ENCODE assay signal across 8 cellular contexts in genomic region chr10:24722676-24723385, GRCh38. TPM values are rescaled to one million over a fixed set of nuclear protein-coding genes. Genes with fewer than 3 reads are reported as not detected.
A peak's percentile ranks its signal among the peaks of the same experiment; 100 is the strongest.
DNase-seq lines count a peak whose midpoint lies in the region; ATAC-seq and TF ChIP-seq lines count a peak whose summit lies in the region.

No MANE protein-coding gene starts in this region.

- in situ Hi-C loops in SK-MEL-5 (cut with HindIII; ENCODE audit: low pct_unique_long_range_greater_than_20kb, low sequenced_read_pairs), result no loop called here

- peaks cover 5% of the 10 kb centered on the region for H3K36me3 ChIP-seq in adipocyte (ENCODE audit: control insufficient read depth, insufficient read depth, low read length, severe bottlenecking)
- H3K36me3 ChIP-seq in psoas muscle (ENCODE audit: insufficient read depth in 1 of 2, low read depth in 1 of 2), result no peaks in the 10 kb centered on the region

- H3K4me3 ChIP-seq in AG04450 (ENCODE audit: low read depth, low read length) (peak overlapping the region; percentile 81), adipocyte (ENCODE audit: low read length) (peak overlapping the region; percentile 90), psoas muscle (peak overlapping the region; percentile 91)

- H3K27ac ChIP-seq in AG04450 (ENCODE audit: low read depth, low read length) (peak overlapping the region; percentile 84), psoas muscle (peak overlapping the region; percentile 99)

- POLR2A ChIA-PET in AG04450 (lab: Yijun Ruan, JAX), result interaction anchor here (0.6 to 1.3 kb wide), 4 partner anchors 115 to 294 kb away, joined by 3 to 7 read pairs (median 4); partner anchors contain the start of gene THNSL1

- 0 out of 2 replicates have a peak, but pooled peaks have one; percentile 1 for TF ChIP-seq CTCF in AG04450 (IDR thresholded peaks at IDR 0.05; ENCODE audit: low read depth, low read length)
- TF ChIP-seq CTCF in psoas muscle (IDR thresholded peaks at IDR 0.05), result no peak

- H3K4me1 ChIP-seq in adipocyte (ENCODE audit: control insufficient read depth, insufficient read depth, low read length) (peaks cover 36% of the 10 kb centered on the region), psoas muscle (peaks cover 30% of the 10 kb centered on the region)

- H3K9me3 ChIP-seq in AG04450 (ENCODE audit: control insufficient read depth, insufficient read depth, low read length) (no peaks in the 10 kb centered on the region; the same call in 1 of the 2 replicates), adipocyte (ENCODE audit: control insufficient read depth, low read length) (no peaks in the 10 kb centered on the region), psoas muscle (no peaks in the 10 kb centered on the region)

- intact Hi-C loops in left ventricle myocardium superior (cut with micrococcal nuclease), result loop anchor here (5.0 to 10.0 kb wide), 2 partner anchors 81 to 362 kb away; no protein-coding TSS in a partner anchor
- intact Hi-C loops in psoas muscle (cut with DNase I), result loop anchor here (5.0 to 10.0 kb wide), 5 partner anchors 36 to 362 kb away; partner anchors contain the start of genes ENKUR (in 1 of the 2) and THNSL1 (in 1 of the 2)

- ATAC-seq in GM18861 (IDR thresholded peaks at IDR 0.05; ENCODE audit: unreplicated experiment) (peak; percentile 21), HG03095 (IDR thresholded peaks at IDR 0.05; ENCODE audit: unreplicated experiment) (peak; percentile 21), left ventricle myocardium superior (peak; percentile 59), psoas muscle (peak; percentile 34 to 47 (median 40))

- DNase-seq in AG04450 (ENCODE audit: low read depth, low spot score), result no peak
- DNase-seq in SK-MEL-5 (ENCODE audit: low read depth, low spot score), result peak; percentile 51
- peak; percentile 86 for DNase-seq in adipocyte (ENCODE audit: low read depth)
- DNase-seq in left ventricle myocardium superior, result peak; percentile 85
- DNase-seq in psoas muscle, result peak; percentile 68 to 80
- no peak for DNase-seq in NCI-H2107 treated with DMSO at 0.1 percent for 48 hours (lab: John Stamatoyannopoulos, UW; ENCODE audit: unreplicated experiment)

- peak overlapping the region; percentile 96 for H3K9ac ChIP-seq in adipocyte (ENCODE audit: low read length)

- H3K27me3 ChIP-seq in AG04450 (ENCODE audit: control insufficient read depth, insufficient read depth, low read length) (no peaks in the 10 kb centered on the region), adipocyte (replicated peaks; ENCODE audit: control insufficient read depth, insufficient read depth, low read length) (no peaks in the 10 kb centered on the region), psoas muscle (ENCODE audit: insufficient read depth in 3 of 3, low read length in 2 of 3) (no peaks in the 10 kb centered on the region)

- 0 to 1% (median 0%) methylated on average over 43 to 84 of the region's 84 CpGs for WGBS in psoas muscle, 3 donors

- CTCF ChIA-PET in AG04450 (lab: Charles Lee), result interaction anchor here (0.5 to 1.0 kb wide), 4 partner anchors 17 to 131 kb away, joined by 3 read pairs; no protein-coding TSS in a partner anchor

RNA-seq across cellular contexts. Expression of gene ARHGAP21, which starts 0.9 kb away (rescaled TPM):
- polyA plus RNA-seq in AG04450 (2011; rRNA removed) (93.1 and 126 TPM in 2 replicates), psoas muscle (10 to 100 TPM; 16.1 to 34.2 (median 16.8) TPM)
- polyA minus RNA-seq in AG04450 (2011; rRNA and poly(A)+ RNA removed), result 126 and 169 TPM in 2 replicates
- 55.4 and 64.9 TPM in 2 replicates for total RNA-seq in SK-MEL-5 (2014; rRNA removed; shearing (Covaris generic))
- polyA plus RNA-seq in SK-MEL-5 (2015; cell fraction: cytosol; rRNA removed), result 25.0 and 40.3 TPM in 2 replicates
- 76.2 and 82.4 TPM in 2 replicates for polyA plus RNA-seq in SK-MEL-5 (2015; cell fraction: nucleus; rRNA removed)
- total RNA-seq in left ventricle myocardium superior (57.9 TPM), psoas muscle (10 to 100 TPM; 27.7 to 44.7 (median 36.4) TPM)

Comparison
In these comparisons a context has a peak if more than half of its experiments do, and no peak if none do; other contexts are left out.
1. DNase-seq: peak in SK-MEL-5 (single experiment), adipocyte (single experiment), left ventricle myocardium superior (single experiment) and psoas muscle (2 of 2); none in AG04450 (single experiment) and NCI-H2107 treated with DMSO at 0.1 percent for 48 hours (single experiment).
2. Peak in every context shown above with its lines, with median percentiles within 50 percentile points of each other: H3K4me3 ChIP-seq and ATAC-seq.